ENCODE assay signal across 8 cellular contexts in genomic region chr11:43868852-43869567, GRCh38. TPM values are rescaled to one million over a fixed set of nuclear protein-coding genes. Genes with fewer than 3 reads are reported as not detected.
DNase-seq lines count a peak whose midpoint lies in the region; ATAC-seq and TF ChIP-seq lines count a peak whose summit lies in the region.

No MANE protein-coding gene starts in this region.

- H3K27ac Mint-ChIP-seq in T-cell, result peak overlapping the region; percentile 78 to 85
- H3K27ac Mint-ChIP-seq in stimulated activated memory B cell treated with anti-CD40 and anti-IgM and Interleukin-4, amounts not matched to agents 10 μg/mL and 1 μg/mL and 100 μg/mL, for 72 hours, result no peak overlapping the region

- CTCF ChIA-PET in T-cell (lab: Charles Lee), result no interaction called here

- no peak overlapping the region for H3K4me3 ChIP-seq in fibroblast of mammary gland (ENCODE audit: control insufficient read depth, low read depth, low read length)

- H3K9me3 Mint-ChIP-seq in T-cell, result peaks cover 0 to 4% (median 0%) of the 10 kb centered on the region in 3 donors
- H3K9me3 Mint-ChIP-seq in stimulated activated memory B cell treated with anti-CD40 and anti-IgM and Interleukin-4, amounts not matched to agents 10 μg/mL and 1 μg/mL and 100 μg/mL, for 72 hours, result peaks cover 3% of the 10 kb centered on the region

- peak overlapping the region; percentile 15 to 48 (median 37) for H3K4me3 Mint-ChIP-seq in T-cell
- H3K4me3 Mint-ChIP-seq in stimulated activated memory B cell treated with anti-CD40 and anti-IgM and Interleukin-4, amounts not matched to agents 10 μg/mL and 1 μg/mL and 100 μg/mL, for 72 hours, result no peak overlapping the region

- TF ChIP-seq CTCF in fibroblast of mammary gland (conservative IDR thresholded peaks at IDR 0.05; ENCODE audit: control insufficient read depth, insufficient read depth, low read depth, low read length), result no peak

- ATAC-seq in GM19438 (IDR thresholded peaks at IDR 0.05; ENCODE audit: low read depth, unreplicated experiment), result peak; percentile 100
- peak; percentile 100 for ATAC-seq in HG03432 (IDR thresholded peaks at IDR 0.05; ENCODE audit: unreplicated experiment)
- peak; percentile 99 to 100 (median 100) for ATAC-seq in T-cell (replicated peaks in 1 of 4)
- peak; percentile 99 for ATAC-seq in stimulated activated memory B cell treated with anti-CD40 and anti-IgM and Interleukin-4, amounts not matched to agents 10 μg/mL and 1 μg/mL and 100 μg/mL, for 72 hours

- H3K4me1 Mint-ChIP-seq in T-cell, result peaks cover 14 to 23% (median 19%) of the 10 kb centered on the region in 3 donors
- H3K4me1 Mint-ChIP-seq in stimulated activated memory B cell treated with anti-CD40 and anti-IgM and Interleukin-4, amounts not matched to agents 10 μg/mL and 1 μg/mL and 100 μg/mL, for 72 hours, result peaks cover 12% of the 10 kb centered on the region

- DNase-seq in Daoy (ENCODE audit: low read depth) (peak; percentile 68), T-cell (peak in 15 of 34 experiments; percentile 2 to 32 (median 11)), fibroblast of mammary gland (ENCODE audit: low read depth) (peak; percentile 84), D341Med (ENCODE audit: low spot score) (no peak), SHP77 treated with DMSO at 0.1 percent for 48 hours (lab: John Stamatoyannopoulos, UW) (no peak)

- H3K27me3 Mint-ChIP-seq in T-cell, result peaks cover 39 to 45% of the 10 kb centered on the region in 2 donors
- peaks cover 54% of the 10 kb centered on the region for H3K27me3 Mint-ChIP-seq in stimulated activated memory B cell treated with anti-CD40 and anti-IgM and Interleukin-4, amounts not matched to agents 10 μg/mL and 1 μg/mL and 100 μg/mL, for 72 hours

- no peaks in the 10 kb centered on the region for H3K36me3 Mint-ChIP-seq in T-cell
- H3K36me3 Mint-ChIP-seq in stimulated activated memory B cell treated with anti-CD40 and anti-IgM and Interleukin-4, amounts not matched to agents 10 μg/mL and 1 μg/mL and 100 μg/mL, for 72 hours, result peaks cover 6% of the 10 kb centered on the region

- POLR2A ChIA-PET in T-cell (lab: Charles Lee), result no interaction called here

RNA-seq across cellular contexts. Expression of gene ALKBH3, which starts 11.6 kb away (rescaled TPM):
- 26.7 and 48.0 TPM in 2 replicates for total RNA-seq in Daoy (2014; rRNA removed; shearing (Covaris generic))
- 10 to 100 TPM; 21.6 to 36.9 (median 34.1) TPM for total RNA-seq in T-cell

Comparison
In these comparisons a context has a peak if more than half of its experiments do, and no peak if none do; other contexts are left out.
1. DNase-seq: peak in Daoy (single experiment) and fibroblast of mammary gland (single experiment); none in D341Med (single experiment) and SHP77 treated with DMSO at 0.1 percent for 48 hours (single experiment).
2. Peak in every context shown above with its lines, with median percentiles within 50 percentile points of each other: ATAC-seq.